8 cellular contexts compared by ENCODE assay signal in genomic region chr6:26126394-26127221, GRCh38. TPM values are rescaled to one million over a fixed set of nuclear protein-coding genes. Genes with fewer than 3 reads are reported as not detected.
A peak's percentile ranks its signal among the peaks of the same experiment; 100 is the strongest.
DNase-seq lines count a peak whose midpoint lies in the region; ATAC-seq and TF ChIP-seq lines count a peak whose summit lies in the region.

No MANE protein-coding gene starts in this region.

- H3K4me3 ChIP-seq in A673 (ENCODE audit: low read depth, low read length, poor library complexity, severe bottlenecking) (peak overlapping the region; percentile 81), astrocyte of the spinal cord (ENCODE audit: low read depth, low read length) (peak overlapping the region; percentile 99), lung (no peak overlapping the region), aorta (ENCODE audit: low read length in 2 of 2) (peak overlapping the region; percentile 63 to 71)

- H3K27me3 ChIP-seq in A673 (replicated peaks; ENCODE audit: insufficient read depth, low read depth, low read length, poor library complexity) (no peaks in the 10 kb centered on the region), lung (ENCODE audit: control insufficient read depth, insufficient read depth) (no peaks in the 10 kb centered on the region), aorta (ENCODE audit: control insufficient read depth in 1 of 2, insufficient read depth in 2 of 2, low read length in 1 of 2) (no peaks in the 10 kb centered on the region)

- WGBS in lung, 2 donors, result 4 to 5% methylated on average over 8 of the region's 8 CpGs
- 14 to 16% methylated on average over 8 of the region's 8 CpGs for WGBS in aorta, 2 donors

- H3K27me3 Mint-ChIP-seq in HFFc6 (ENCODE audit: insufficient read depth), result peaks cover 26% of the 10 kb centered on the region

- no peak for TF ChIP-seq CTCF in A673 (conservative IDR thresholded peaks at IDR 0.05; ENCODE audit: low read depth, low read length)
- no peak for TF ChIP-seq CTCF in HFFc6 (IDR thresholded peaks at IDR 0.05)
- no peak for TF ChIP-seq CTCF in astrocyte of the spinal cord (IDR thresholded peaks at IDR 0.05; ENCODE audit: low read depth, low read length)
- TF ChIP-seq CTCF in lung (IDR thresholded peaks at IDR 0.05; ENCODE audit: control extremely low read depth, extremely low read depth), result no peak

- peak overlapping the region; percentile 96 for H3K4me3 Mint-ChIP-seq in HFFc6

- TSS peak; percentile 20 for BruUV-seq in A673 (replicated peaks; lab: Mats Ljungman, UMichigan)

- peaks cover 11% of the 10 kb centered on the region for H3K9me3 Mint-ChIP-seq in HFFc6

- ATAC-seq in lung (ENCODE audit: insufficient read depth, low FRiP score), result no peak
- ATAC-seq in aorta (ENCODE audit: low FRiP score), result no peak
- no peak for ATAC-seq in GM21737 (IDR thresholded peaks at IDR 0.05; ENCODE audit: unreplicated experiment)
- no peak for ATAC-seq in left lobe of liver
- no peak for ATAC-seq in GM21619 (IDR thresholded peaks at IDR 0.05; ENCODE audit: unreplicated experiment)

- no peak for DNase-seq in A673 (ENCODE audit: low spot score)
- DNase-seq in HFFc6, result no peak
- DNase-seq in astrocyte of the spinal cord (ENCODE audit: low read depth, low spot score), result no peak
- no peak for DNase-seq in lung (ENCODE audit: low spot score)
- no peak for DNase-seq in aorta
- DNase-seq in left lobe of liver (ENCODE audit: low spot score), result no peak

- peaks cover 58% of the 10 kb centered on the region for H3K36me3 Mint-ChIP-seq in HFFc6 (ENCODE audit: low read depth)

- H3K4me1 ChIP-seq in A673 (ENCODE audit: insufficient read depth, low read length, poor library complexity, severe bottlenecking) (peaks cover 15% of the 10 kb centered on the region), lung (ENCODE audit: control insufficient read depth in 2 of 2, insufficient read depth in 2 of 2, low read length in 2 of 2) (peaks cover 4 to 13% of the 10 kb centered on the region in 2 donors), aorta (ENCODE audit: control insufficient read depth in 1 of 2, insufficient read depth in 2 of 2, low read length in 2 of 2) (no peaks in the 10 kb centered on the region)

- H3K9me3 ChIP-seq in A673 (ENCODE audit: low read depth, low read length, poor library complexity, severe bottlenecking), result no peaks in the 10 kb centered on the region
- H3K9me3 ChIP-seq in lung (ENCODE audit: control insufficient read depth in 2 of 2, insufficient read depth in 1 of 2, low read length in 1 of 2), result no peaks in the 10 kb centered on the region
- no peaks in the 10 kb centered on the region for H3K9me3 ChIP-seq in aorta (ENCODE audit: control insufficient read depth, low read length)

- H3K27ac ChIP-seq in A673 (ENCODE audit: low read depth, low read length, poor library complexity, severe bottlenecking) (peak overlapping the region; percentile 91), lung (ENCODE audit: low read depth in 1 of 2, low read length in 1 of 2) (peak overlapping the region; percentile 94 to 100), aorta (ENCODE audit: low read depth in 1 of 2, low read length in 2 of 2) (peak overlapping the region; percentile 35 to 39)

- POLR2A ChIA-PET in A673 (lab: Charles Lee; ENCODE audit: low non-redundant PET), result interaction anchor here (0.5 to 4.0 kb wide), 5 partner anchors 17 to 90 kb away, joined by 4 to 62 read pairs (median 5); a partner anchor contains a TSS

- CTCF ChIA-PET in A673 (lab: Charles Lee), result no interaction called here

- H3K27ac Mint-ChIP-seq in HFFc6, result peak overlapping the region; percentile 98

- peaks cover 54% of the 10 kb centered on the region for H3K4me1 Mint-ChIP-seq in HFFc6 (ENCODE audit: low read depth)

- in situ Hi-C loops in astrocyte of the spinal cord (cut with HindIII; ENCODE audit: low sequenced_read_pairs), result no loop called here

- intact Hi-C loops in A673 (cut with micrococcal nuclease; ENCODE audit: unreplicated experiment), result no loop called here
- intact Hi-C loops in aorta (cut with DNase I), result loop anchor here (1.0 to 5.0 kb wide), 3 partner anchors 28 to 71 kb away; a partner anchor contains a TSS

- H3K36me3 ChIP-seq in A673 (ENCODE audit: insufficient read depth, low read length, poor library complexity, severe bottlenecking), result peaks cover 11% of the 10 kb centered on the region
- H3K36me3 ChIP-seq in lung (ENCODE audit: control insufficient read depth in 2 of 2, insufficient read depth in 2 of 2, low read length in 2 of 2), result peaks cover 0 to 9% of the 10 kb centered on the region in 2 donors
- peaks cover 0 to 2% of the 10 kb centered on the region in 2 donors for H3K36me3 ChIP-seq in aorta (ENCODE audit: control insufficient read depth in 1 of 2, insufficient read depth in 2 of 2, low read length in 1 of 2)

RNA-seq across cellular contexts. Expression of gene HFE, which starts 39.4 kb away (rescaled TPM):
- total RNA-seq in A673 (2021) (7.8 and 11.5 TPM in 2 replicates), lung (10 to 100 TPM in 1 of 2 donors, 1 to 10 TPM in 1; 8.3 to 10.7 TPM), aorta (10 to 100 TPM in 1 of 2 donors, 1 to 10 TPM in 1; 5.6 to 17.9 TPM), left lobe of liver (14.1 TPM)
- total RNA-seq in HFFc6 (2021; fragmentation: NEBNext Ultra II Directional; extraction: Animal tissue kit (Norgen Biotek cat#: 25700)), result 10 to 100 TPM; 16.1 to 21.7 (median 18.3) TPM
- polyA plus RNA-seq in lung (1 to 10 TPM; 3.1 to 5.7 TPM), aorta (1 to 10 TPM; 3.9 to 6.7 TPM)

Comparison
In these comparisons a context has a peak if more than half of its experiments do, and no peak if none do; other contexts are left out.
1. H3K27ac ChIP-seq: peak in every context shown above with its lines; median percentile 97 in lung; 91 in A673; 37 in aorta.